Comparison of ENCODE assay signal across 23 cellular contexts in genomic region chr11:1930448-1930802, GRCh38. TPM values are rescaled to one million over a fixed set of nuclear protein-coding genes. Genes with fewer than 3 reads are reported as not detected.
DNase-seq lines count a peak whose midpoint lies in the region; ATAC-seq and TF ChIP-seq lines count a peak whose summit lies in the region.
"Had no signal": no experiment of that assay in that cellular context is flagged by ENCODE, and none has a peak within 500 bp of the region (broad histone marks: within the 10 kb centered on the region; RNA-seq: fewer than 3 reads in every experiment).

No MANE protein-coding gene starts in this region.

- H3K4me2 ChIP-seq in BLaER1 = peak overlapping the region; percentile 59
- H3K4me2 ChIP-seq: KMS-11 had no signal

- TF ChIP-seq EP300 in gastroesophageal sphincter (IDR thresholded peaks at IDR 0.05) = no peak

- H3K4me3 ChIP-seq in BLaER1 (no peak overlapping the region), gastroesophageal sphincter (no peak overlapping the region), psoas muscle (no peak overlapping the region)
- H3K4me3 ChIP-seq: lung, ovary, thoracic aorta had no signal

- no peaks in the 10 kb centered on the region for H4K20me1 ChIP-seq in BLaER1

- H3K4me3 Mint-ChIP-seq in CD4-positive, alpha-beta T cell = no peak overlapping the region
- H3K4me3 Mint-ChIP-seq in stimulated activated naive CD8-positive, alpha-beta T cell treated with anti-CD3 and anti-CD28 coated beads, Interleukin-15, amount 100 ng/mL, for 72 hours = no peak overlapping the region

- H3K36me3 ChIP-seq in BLaER1 = no peaks in the 10 kb centered on the region
- no peaks in the 10 kb centered on the region for H3K36me3 ChIP-seq in gastroesophageal sphincter
- peaks cover 0 to 86% of the 10 kb centered on the region in 2 donors for H3K36me3 ChIP-seq in psoas muscle (ENCODE audit: insufficient read depth in 1 of 2, low read depth in 1 of 2)
- H3K36me3 ChIP-seq: ovary, thoracic aorta had no signal

- no peaks in the 10 kb centered on the region; the same call in 1 of the 2 replicates for H3K27me3 ChIP-seq in BLaER1
- no peaks in the 10 kb centered on the region for H3K27me3 ChIP-seq in CD4-positive, alpha-beta T cell (ENCODE audit: control insufficient read depth, insufficient read depth, low read length)
- H3K27me3 ChIP-seq in gastroesophageal sphincter = peaks cover 2% of the 10 kb centered on the region
- no peaks in the 10 kb centered on the region for H3K27me3 ChIP-seq in psoas muscle (ENCODE audit: insufficient read depth in 3 of 3, low read length in 2 of 3)
- H3K27me3 ChIP-seq: ovary had no signal

- CTCF ChIA-PET in CD4-positive, alpha-beta T cell (lab: Charles Lee) = no interaction called here

- no peak for TF ChIP-seq CTCF in CD4-positive, alpha-beta T cell (IDR thresholded peaks at IDR 0.05)
- TF ChIP-seq CTCF in gastroesophageal sphincter (IDR thresholded peaks at IDR 0.05) = no peak
- no peak for TF ChIP-seq CTCF in psoas muscle (IDR thresholded peaks at IDR 0.05)

- peak; percentile 63 for ATAC-seq in CD4-positive, alpha-beta T cell (ENCODE audit: poor library complexity)
- ATAC-seq in gastroesophageal sphincter (peak; percentile 37), psoas muscle (peak in 1 of 4 donors; percentile 11), GM19395 (IDR thresholded peaks at IDR 0.05; ENCODE audit: unreplicated experiment) (no peak)
- no peak for ATAC-seq in stimulated activated naive CD8-positive, alpha-beta T cell treated with anti-CD3 and anti-CD28 coated beads, Interleukin-15, amount 100 ng/mL, for 72 hours
- no peak for ATAC-seq in stimulated activated naive CD8-positive, alpha-beta T cell treated with anti-CD3 and anti-CD28 coated beads, Interleukin-15, Interleukin-2, amounts not matched to agents 100 U/mL and 50 U/mL, for 24 hours

- no peaks in the 10 kb centered on the region for H3K27me3 Mint-ChIP-seq in CD4-positive, alpha-beta T cell
- peaks cover 14% of the 10 kb centered on the region for H3K27me3 Mint-ChIP-seq in stimulated activated naive CD8-positive, alpha-beta T cell treated with anti-CD3 and anti-CD28 coated beads, Interleukin-15, amount 100 ng/mL, for 72 hours

- H3K27ac ChIP-seq in BLaER1 (no peak overlapping the region), gastroesophageal sphincter (peak overlapping the region in 2 of 4 donors; percentile 7 to 74), psoas muscle (peak overlapping the region; percentile 53)
- H3K27ac ChIP-seq in CD4-positive, alpha-beta T cell (ENCODE audit: low read depth, low read length) = no peak overlapping the region
- H3K27ac ChIP-seq: epithelial cell of prostate, KMS-11, ovary, thoracic aorta had no signal

- intact Hi-C loops in CD4-positive, alpha-beta T cell (cut with DNase I, micrococcal nuclease) = no loop called here
- intact Hi-C loops in psoas muscle (cut with DNase I) = no loop called here

- H3K4me1 ChIP-seq in BLaER1 = peaks cover 36% of the 10 kb centered on the region
- peaks cover 0 to 32% (median 16%) of the 10 kb centered on the region in 3 donors for H3K4me1 ChIP-seq in gastroesophageal sphincter
- peaks cover 31% of the 10 kb centered on the region for H3K4me1 ChIP-seq in psoas muscle

- no peak overlapping the region for H3K9ac ChIP-seq in BLaER1
- H3K9ac ChIP-seq: KMS-11 had no signal

- 89 to 95% methylated on average over 6 to 8 of the region's 9 CpGs for WGBS in gastroesophageal sphincter (ENCODE audit: low coverage in 1 of 2), 2 donors
- WGBS in psoas muscle, 3 donors = 57 to 82% (median 60%) methylated on average over 9 of the region's 9 CpGs

- no peaks in the 10 kb centered on the region for H3K4me1 Mint-ChIP-seq in CD4-positive, alpha-beta T cell (ENCODE audit: low read depth)
- peaks cover 6% of the 10 kb centered on the region for H3K4me1 Mint-ChIP-seq in stimulated activated naive CD8-positive, alpha-beta T cell treated with anti-CD3 and anti-CD28 coated beads, Interleukin-15, amount 100 ng/mL, for 72 hours

- no peak for DNase-seq in CD4-positive, alpha-beta T cell
- peak in 1 of 2 donors; percentile 24 for DNase-seq in psoas muscle
- no peak for DNase-seq in stimulated activated naive CD8-positive, alpha-beta T cell treated with anti-CD3 and anti-CD28 coated beads, Interleukin-15, amount 100 ng/mL, for 72 hours
- no peak for DNase-seq in stimulated activated naive CD8-positive, alpha-beta T cell treated with anti-CD3 and anti-CD28 coated beads, Interleukin-15, Interleukin-2, amounts not matched to agents 100 U/mL and 50 U/mL, for 24 hours
- DNase-seq: COR-L47, DMS79 treated with DMSO at 0.1 percent for 48 hours, foreskin fibroblast, HFFc6, hypothalamus, islet precursor cell, NCI-H1694 treated with DMSO at 0.1 percent for 48 hours, NCI-H2227 treated with DMSO at 0.1 percent for 48 hours, ovary had no signal

- no peaks in the 10 kb centered on the region for H3K36me3 Mint-ChIP-seq in CD4-positive, alpha-beta T cell (ENCODE audit: low read depth)

- no peaks in the 10 kb centered on the region for H3K9me3 ChIP-seq in BLaER1
- H3K9me3 ChIP-seq in CD4-positive, alpha-beta T cell (ENCODE audit: control insufficient read depth, low read length) = no peaks in the 10 kb centered on the region
- no peaks in the 10 kb centered on the region for H3K9me3 ChIP-seq in gastroesophageal sphincter
- H3K9me3 ChIP-seq in psoas muscle = no peaks in the 10 kb centered on the region
- H3K9me3 ChIP-seq: ovary, thoracic aorta had no signal

- POLR2A ChIA-PET in CD4-positive, alpha-beta T cell (lab: Charles Lee) = interaction anchor here (0.7 kb wide), 1 partner anchor 76 kb away, joined by 3 read pairs; no protein-coding TSS in a partner anchor

- H3K9me3 Mint-ChIP-seq in CD4-positive, alpha-beta T cell = no peaks in the 10 kb centered on the region
- no peaks in the 10 kb centered on the region for H3K9me3 Mint-ChIP-seq in stimulated activated naive CD8-positive, alpha-beta T cell treated with anti-CD3 and anti-CD28 coated beads, Interleukin-15, amount 100 ng/mL, for 72 hours
- H3K9me3 Mint-ChIP-seq: HFFc6 had no signal

- TF ChIP-seq POLR2A in gastroesophageal sphincter (IDR thresholded peaks at IDR 0.05) = no peak

- no peak overlapping the region for H3K27ac Mint-ChIP-seq in CD4-positive, alpha-beta T cell
- peak overlapping the region in 1 of 2 donors; percentile 9 for H3K27ac Mint-ChIP-seq in stimulated activated naive CD8-positive, alpha-beta T cell treated with anti-CD3 and anti-CD28 coated beads, Interleukin-15, amount 100 ng/mL, for 72 hours
- H3K27ac Mint-ChIP-seq: HFFc6 had no signal

RNA-seq across cellular contexts. Expression of gene TNNT3, which starts 10.9 kb away (rescaled TPM):
- total RNA-seq in CD4-positive, alpha-beta T cell = 10 to 100 TPM; 19.1 to 21.9 TPM
- 1 to 10 TPM; 1.7 to 4.3 (median 2.5) TPM for total RNA-seq in gastroesophageal sphincter
- total RNA-seq in psoas muscle = 1,000 to 10,000 TPM; 1,884 to 7,638 (median 4,017) TPM
- polyA plus RNA-seq in psoas muscle = 1,000 to 10,000 TPM; 1,367 to 5,833 (median 3,289) TPM
- total RNA-seq: HFFc6, HT1080 had no signal

RNA-seq across cellular contexts. Expression of gene MRPL23, which starts 16.7 kb away (rescaled TPM):
- 10 to 100 TPM; 31.1 to 38.3 TPM for total RNA-seq in CD4-positive, alpha-beta T cell
- 100 to 1,000 TPM in 2 of 4 donors, 10 to 100 TPM in 2; 87.0 to 132 (median 106) TPM for total RNA-seq in gastroesophageal sphincter
- total RNA-seq in psoas muscle = 10 to 100 TPM; 46.3 to 91.8 (median 66.9) TPM
- 100 to 1,000 TPM in 2 of 3 donors, 10 to 100 TPM in 1; 75.4 to 163 (median 130) TPM for polyA plus RNA-seq in psoas muscle

RNA-seq across cellular contexts. Expression of gene PRR33, which starts 38.7 kb away (rescaled TPM):
- not detected for total RNA-seq in CD4-positive, alpha-beta T cell
- not detected for total RNA-seq in gastroesophageal sphincter
- 1 to 10 TPM; 1.6 to 8.9 (median 2.4) TPM for total RNA-seq in psoas muscle
- polyA plus RNA-seq in psoas muscle = under 1 TPM; 0.16 to 1.00 (median 0.61) TPM
- total RNA-seq: chondrocyte, HFFc6, HT1080, lung, OCI-LY7, ovary had no signal

Comparison
In these comparisons a context has a peak if more than half of its experiments do, and no peak if none do; other contexts are left out.
1. ATAC-seq: peak in CD4-positive, alpha-beta T cell (single experiment) and gastroesophageal sphincter (single experiment); none in GM19395 (single experiment), stimulated activated naive CD8-positive, alpha-beta T cell treated with anti-CD3 and anti-CD28 coated beads, Interleukin-15, amount 100 ng/mL, for 72 hours (single experiment) and stimulated activated naive CD8-positive, alpha-beta T cell treated with anti-CD3 and anti-CD28 coated beads, Interleukin-15, Interleukin-2, amounts not matched to agents 100 U/mL and 50 U/mL, for 24 hours (single experiment).
2. RNA of gene TNNT3, which starts 10.9 kb away (total RNA-seq): 1,884 to 7,638 TPM in psoas muscle; 19.1 to 21.9 TPM in CD4-positive, alpha-beta T cell and 1.7 to 4.3 TPM in gastroesophageal sphincter; every median in the first group is over 10 times any median in the second.